In the genomic region with DNA sequence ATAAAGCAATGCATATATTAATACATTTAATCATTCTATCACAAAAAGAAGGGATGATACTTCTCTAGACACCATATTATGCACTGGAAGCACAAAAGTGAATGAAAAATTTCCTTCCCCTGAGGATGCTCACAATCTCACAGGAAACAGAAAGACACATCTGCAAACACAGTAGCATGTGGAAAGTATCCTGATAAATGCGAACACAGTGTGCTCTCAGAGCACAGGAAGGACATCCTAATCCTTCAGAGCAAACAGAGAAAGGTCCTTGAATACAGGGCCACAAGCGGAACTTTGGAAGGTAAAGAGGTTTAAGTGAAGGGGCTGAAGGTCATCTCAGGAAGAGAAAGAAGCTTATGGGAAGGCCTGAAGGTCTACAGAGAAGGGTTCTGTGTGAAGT, we compare ENCODE assay signal across 24 cellular contexts.
"Had no signal": no experiment of that assay in that cellular context is flagged by ENCODE, and none has a peak within 500 bp of the region (broad histone marks: within the 10 kb centered on the region; RNA-seq: fewer than 3 reads in every experiment).

No MANE protein-coding gene starts in this region.

- H3K27me3 Mint-ChIP-seq: dendritic cell treated with granulocyte-macrophage colony-stimulating factor and Interleukin-4, amounts not matched to agents 40 ng/mL and 50 ng/mL, for 4 days; effector memory CD8-positive, alpha-beta T cell; naive B cell had no signal

- DNase-seq: colonic mucosa; cortex of kidney; effector CD8-positive, alpha-beta T cell; effector memory CD8-positive, alpha-beta T cell; endodermal cell; erythroblast; esophagus squamous epithelium; foreskin melanocyte; gastrocnemius medialis; glutamatergic neuron; head of caudate nucleus; heart right ventricle; hippocampal formation; left cardiac atrium; left lung; left ventricle myocardium superior; lower lobe of right lung; mesenchymal stem cell; mucosa of descending colon; naive B cell had no signal

- ATAC-seq: effector memory CD8-positive, alpha-beta T cell; esophagus mucosa; gastrocnemius medialis; heart right ventricle; left cardiac atrium; left lung; left ventricle myocardium superior; lower lobe of right lung; mucosa of descending colon had no signal

- H3K36me3 ChIP-seq: colonic mucosa, esophagus squamous epithelium, gastrocnemius medialis, heart right ventricle, left lung, lower lobe of right lung had no signal

- H3K27ac ChIP-seq: colonic mucosa, epithelial cell of prostate, esophagus squamous epithelium, gastrocnemius medialis, heart right ventricle, left lung, lower lobe of right lung had no signal

- H3K27ac Mint-ChIP-seq: dendritic cell treated with granulocyte-macrophage colony-stimulating factor and Interleukin-4, amounts not matched to agents 40 ng/mL and 50 ng/mL, for 4 days; effector memory CD8-positive, alpha-beta T cell; endodermal cell; mesothelial cell of epicardium; naive B cell had no signal

- H3K4me3 ChIP-seq: colonic mucosa, esophagus squamous epithelium, gastrocnemius medialis, heart right ventricle, left lung, lower lobe of right lung, mucosa of descending colon had no signal

- H3K9me3 Mint-ChIP-seq: endodermal cell had no signal

- H3K4me1 Mint-ChIP-seq: endodermal cell, naive B cell had no signal

- H3K4me3 Mint-ChIP-seq: dendritic cell treated with granulocyte-macrophage colony-stimulating factor and Interleukin-4, amounts not matched to agents 40 ng/mL and 50 ng/mL, for 4 days; effector memory CD8-positive, alpha-beta T cell; endodermal cell; mesothelial cell of epicardium; naive B cell had no signal

- H3K9me3 ChIP-seq: colonic mucosa, esophagus squamous epithelium, gastrocnemius medialis, heart right ventricle, left lung, lower lobe of right lung, mucosa of descending colon had no signal

- H3K4me1 ChIP-seq: colonic mucosa, esophagus squamous epithelium, gastrocnemius medialis, heart right ventricle, left lung, lower lobe of right lung had no signal

- H3K36me3 Mint-ChIP-seq: mesothelial cell of epicardium, naive B cell had no signal

- H3K27me3 ChIP-seq: colonic mucosa, esophagus squamous epithelium, gastrocnemius medialis, heart right ventricle, left lung had no signal
